Comparison of ENCODE assay signal across 8 cellular contexts in the genomic region with DNA sequence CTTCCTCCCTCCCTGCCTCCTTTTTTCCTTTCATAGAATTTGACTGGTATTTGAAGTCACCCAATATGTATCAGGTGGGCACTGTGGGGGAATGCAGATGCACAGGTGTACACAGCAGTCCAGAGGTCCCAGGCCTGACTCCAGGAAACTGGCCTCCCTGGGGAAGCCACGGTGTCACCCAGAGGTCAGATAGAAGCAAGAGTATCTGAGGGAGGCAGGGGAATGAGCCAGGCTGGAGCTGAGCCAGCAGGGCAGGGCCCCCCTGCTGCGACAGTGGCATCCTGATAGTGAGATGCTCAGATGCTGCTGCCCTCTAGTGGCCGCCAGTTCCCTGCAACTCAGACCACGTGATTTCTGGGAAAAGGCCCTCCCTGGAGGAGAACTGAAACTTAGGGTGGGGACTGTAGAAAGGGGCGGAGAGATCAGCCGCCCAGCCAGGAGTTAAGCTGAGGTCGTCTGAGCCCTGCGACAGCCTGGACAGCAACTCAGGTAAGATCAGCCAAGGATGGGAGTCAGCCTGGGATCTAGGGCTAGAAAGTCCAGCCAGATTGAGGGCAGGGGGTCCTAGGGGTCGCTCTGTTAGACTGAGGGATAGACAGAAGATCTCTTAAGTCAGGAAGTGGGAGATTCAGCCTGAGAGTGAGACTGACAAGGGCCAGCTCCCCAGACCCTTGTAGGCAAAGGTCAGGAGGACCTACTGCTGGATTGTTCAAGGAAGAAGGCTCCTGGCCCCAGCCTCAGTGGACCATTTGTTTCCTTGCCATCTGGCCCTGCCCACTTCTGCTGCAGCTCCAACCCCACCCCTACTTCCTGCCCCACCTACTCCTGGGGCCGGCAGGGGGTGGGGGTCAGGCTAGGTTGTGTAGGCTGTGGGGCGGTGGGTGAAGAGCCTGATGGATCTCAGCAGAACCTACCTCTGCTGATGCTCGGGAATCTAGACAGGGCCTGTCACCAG. TPM values are rescaled to one million over a fixed set of nuclear protein-coding genes. Genes with fewer than 3 reads are reported as not detected.
DNase-seq lines count a peak whose midpoint lies in the region; ATAC-seq and TF ChIP-seq lines count a peak whose summit lies in the region.

Gene IRF9, plus strand, starts transcription at position 416 of the 955 bp plus-strand sequence. CDS start 880 bp downstream, outside the sequence.

- TF ChIP-seq CTCF in GM12865 (IDR thresholded peaks at IDR 0.05; ENCODE audit: insufficient read depth, low read depth, low read length, missing control alignments), result peak; percentile 92
- TF ChIP-seq CTCF in glutamatergic neuron (IDR thresholded peaks at IDR 0.05; ENCODE audit: partially characterized antibody, unreplicated experiment), result peak; percentile 92
- peak; percentile 94 for TF ChIP-seq CTCF in osteocyte (IDR thresholded peaks at IDR 0.05)

- peaks cover 15% of the 10 kb centered on the region for H3K36me3 Mint-ChIP-seq in activated naive CD8-positive, alpha-beta T cell
- peaks cover 8% of the 10 kb centered on the region for H3K36me3 Mint-ChIP-seq in glutamatergic neuron (ENCODE audit: unreplicated experiment)
- peaks cover 41% of the 10 kb centered on the region for H3K36me3 Mint-ChIP-seq in osteocyte (ENCODE audit: unreplicated experiment)

- no peaks in the 10 kb centered on the region for H3K9me3 Mint-ChIP-seq in activated naive CD8-positive, alpha-beta T cell (ENCODE audit: low read depth)
- H3K9me3 Mint-ChIP-seq in glutamatergic neuron (ENCODE audit: unreplicated experiment), result peaks cover 4% of the 10 kb centered on the region
- H3K9me3 Mint-ChIP-seq in osteocyte (ENCODE audit: unreplicated experiment), result no peaks in the 10 kb centered on the region

- no peaks in the 10 kb centered on the region for H3K27me3 Mint-ChIP-seq in activated naive CD8-positive, alpha-beta T cell
- H3K27me3 Mint-ChIP-seq in glutamatergic neuron (ENCODE audit: unreplicated experiment) (peaks cover 2% of the 10 kb centered on the region), osteocyte (ENCODE audit: unreplicated experiment) (no peaks in the 10 kb centered on the region)

- peaks cover 6% of the 10 kb centered on the region for H3K4me1 ChIP-seq in thymus (ENCODE audit: control insufficient read depth, insufficient read depth, low read length)

- H3K4me3 Mint-ChIP-seq in activated naive CD8-positive, alpha-beta T cell, result peak within 1 kb of the TSS; percentile 99
- peak within 1 kb of the TSS; percentile 85 for H3K4me3 Mint-ChIP-seq in glutamatergic neuron (ENCODE audit: unreplicated experiment)
- peak within 1 kb of the TSS; percentile 96 for H3K4me3 Mint-ChIP-seq in osteocyte (ENCODE audit: unreplicated experiment)

- peak within 1 kb of the TSS; percentile 97 for H3K4me3 ChIP-seq in GM12865 (ENCODE audit: low read depth, low read length)
- H3K4me3 ChIP-seq in thymus (ENCODE audit: low read length), result peak within 1 kb of the TSS; percentile 88

- H3K36me3 ChIP-seq in thymus (ENCODE audit: control insufficient read depth, insufficient read depth), result peaks cover 69% of the 10 kb centered on the region

- peak within 1 kb of the TSS; percentile 100 for H3K27ac Mint-ChIP-seq in activated naive CD8-positive, alpha-beta T cell
- peak within 1 kb of the TSS; percentile 64 for H3K27ac Mint-ChIP-seq in glutamatergic neuron (ENCODE audit: unreplicated experiment)
- H3K27ac Mint-ChIP-seq in osteocyte (ENCODE audit: unreplicated experiment), result peak within 1 kb of the TSS; percentile 93

- H3K27me3 ChIP-seq in thymus (ENCODE audit: control insufficient read depth, insufficient read depth), result no peaks in the 10 kb centered on the region

- WGBS in thymus, result under 1% methylated on average over 12 of the region's 12 CpGs

- ATAC-seq in HG02642 (IDR thresholded peaks at IDR 0.05; ENCODE audit: poor library complexity, unreplicated experiment), result peak; percentile 85

- H3K4me1 Mint-ChIP-seq in activated naive CD8-positive, alpha-beta T cell (ENCODE audit: low read depth), result peaks cover 51% of the 10 kb centered on the region
- H3K4me1 Mint-ChIP-seq in glutamatergic neuron (ENCODE audit: low read depth, unreplicated experiment) (peaks cover 7% of the 10 kb centered on the region), osteocyte (ENCODE audit: unreplicated experiment) (peaks cover 25% of the 10 kb centered on the region)

- no peaks in the 10 kb centered on the region for H3K9me3 ChIP-seq in thymus (ENCODE audit: control insufficient read depth)

- peak within 1 kb of the TSS; percentile 96 for H3K27ac ChIP-seq in thymus (ENCODE audit: low read depth)

- peak; percentile 98 for DNase-seq in GM12865 (ENCODE audit: low read depth)
- DNase-seq in NCI-H1105 (lab: John Stamatoyannopoulos, UW), result peak; percentile 95
- peak; percentile 52 for DNase-seq in SKM-1 treated with dmso at 0.1 percent for 144 hours (lab: John Stamatoyannopoulos, UW; ENCODE audit: unreplicated experiment)
- DNase-seq in glutamatergic neuron, result peak; percentile 98
- DNase-seq in osteocyte (ENCODE audit: extremely low spot score, unreplicated experiment), result peak; percentile 98

RNA-seq across cellular contexts. Expression of gene IRF9, which starts in this region (rescaled TPM):
- total RNA-seq in glutamatergic neuron (ENCODE audit: unreplicated experiment), result 31.0 TPM
- 58.9 and 62.5 TPM in 2 replicates for total RNA-seq in osteocyte
- 167 TPM for polyA plus RNA-seq in thymus

Comparison
In these comparisons a context has a peak if more than half of its experiments do, and no peak if none do; other contexts are left out.
1. Peak in every context shown above with its lines: DNase-seq, ATAC-seq, H3K4me3 ChIP-seq and H3K27ac ChIP-seq.